8 cellular contexts compared by ENCODE assay signal in the genomic region with DNA sequence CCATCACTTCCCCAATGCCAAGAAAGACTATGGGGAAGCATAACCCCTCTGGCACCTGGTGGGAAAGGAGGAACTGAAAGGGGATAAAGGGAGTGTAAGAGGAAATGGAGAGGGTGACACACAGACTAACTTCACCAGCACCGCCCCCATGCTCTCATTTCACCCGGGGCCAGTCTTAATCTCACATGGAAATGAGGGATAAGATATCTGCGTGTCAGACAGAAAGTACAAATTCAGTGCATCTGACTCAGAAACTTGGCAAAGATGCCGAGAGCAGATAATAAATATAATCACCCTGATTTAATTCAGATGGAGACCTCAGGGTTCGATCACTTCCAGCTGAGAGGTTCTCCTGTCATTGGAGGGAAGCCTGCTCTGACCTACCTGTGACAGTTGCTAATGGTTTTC.
DNase-seq lines count a peak whose midpoint lies in the region; ATAC-seq and TF ChIP-seq lines count a peak whose summit lies in the region.

No MANE protein-coding gene starts in this region.

- H3K4me3 ChIP-seq in esophagus muscularis mucosa (no peak overlapping the region), ovary (no peak overlapping the region)

- H3K27me3 ChIP-seq in esophagus muscularis mucosa, result no peaks in the 10 kb centered on the region
- H3K27me3 ChIP-seq in ovary, result no peaks in the 10 kb centered on the region

- TF ChIP-seq EP300 in esophagus muscularis mucosa (IDR thresholded peaks at IDR 0.05) (no peak), ovary (IDR thresholded peaks at IDR 0.05) (no peak)

- intact Hi-C loops in esophagus muscularis mucosa (cut with DNase I), result loop anchor here (10.0 kb wide), 1 partner anchor 294 kb away; no protein-coding TSS in a partner anchor
- intact Hi-C loops in ovary (cut with DNase I), result no loop called here

- no peaks in the 10 kb centered on the region for H3K36me3 Mint-ChIP-seq in type B pancreatic cell

- TF ChIP-seq POLR2A in esophagus muscularis mucosa (IDR thresholded peaks at IDR 0.05; ENCODE audit: low read depth), result no peak
- TF ChIP-seq POLR2A in ovary (IDR thresholded peaks at IDR 0.05), result no peak

- TF ChIP-seq CTCF in esophagus muscularis mucosa (IDR thresholded peaks at IDR 0.05) (no peak), type B pancreatic cell (conservative IDR thresholded peaks at IDR 0.05) (no peak), ovary (IDR thresholded peaks at IDR 0.05) (no peak)

- no peak overlapping the region for H3K27ac Mint-ChIP-seq in type B pancreatic cell

- no peak overlapping the region for H3K4me3 Mint-ChIP-seq in type B pancreatic cell

- H3K27ac ChIP-seq in esophagus muscularis mucosa (replicated peaks in 1 of 4) (peak overlapping the region; percentile 20 to 77 (median 41)), ovary (no peak overlapping the region)

- no peak for ATAC-seq in HG02870 (IDR thresholded peaks at IDR 0.05; ENCODE audit: unreplicated experiment)
- ATAC-seq in HG03095 (IDR thresholded peaks at IDR 0.05; ENCODE audit: unreplicated experiment), result no peak

- H3K4me1 Mint-ChIP-seq in type B pancreatic cell (ENCODE audit: unreplicated experiment), result peaks cover 8% of the 10 kb centered on the region

- peaks cover 23 to 40% (median 39%) of the 10 kb centered on the region in 4 donors for H3K4me1 ChIP-seq in esophagus muscularis mucosa
- H3K4me1 ChIP-seq in ovary (ENCODE audit: insufficient read depth), result no peaks in the 10 kb centered on the region

- H3K36me3 ChIP-seq in esophagus muscularis mucosa (no peaks in the 10 kb centered on the region), ovary (no peaks in the 10 kb centered on the region)

- H3K9me3 ChIP-seq in esophagus muscularis mucosa (no peaks in the 10 kb centered on the region), ovary (no peaks in the 10 kb centered on the region)

- DNase-seq in GF-D8 (lab: John Stamatoyannopoulos, UW) (peak; percentile 17), SIG-M5 treated with dmso at 0.1 percent for 504 hours (lab: John Stamatoyannopoulos, UW; ENCODE audit: unreplicated experiment) (peak; percentile 98), esophagus muscularis mucosa (ENCODE audit: extremely low spot score) (peak; percentile 93), renal cortical epithelial cell (ENCODE audit: low read depth) (peak; percentile 31), type B pancreatic cell (ENCODE audit: extremely low spot score, unreplicated experiment) (no peak), ovary (no peak)

- WGBS in esophagus muscularis mucosa, result 54% methylated on average over 5 of the region's 5 CpGs
- WGBS in ovary, 3 donors, result 52 to 63% (median 61%) methylated on average over 5 of the region's 5 CpGs

- H3K27me3 Mint-ChIP-seq in type B pancreatic cell, result peaks cover 15% of the 10 kb centered on the region

- H3K9me3 Mint-ChIP-seq in type B pancreatic cell, result no peaks in the 10 kb centered on the region

Comparison
In these comparisons a context has a peak if more than half of its experiments do, and no peak if none do; other contexts are left out.
1. DNase-seq: peak in GF-D8 (single experiment), SIG-M5 treated with dmso at 0.1 percent for 504 hours (single experiment), esophagus muscularis mucosa (single experiment) and renal cortical epithelial cell (single experiment); none in type B pancreatic cell (single experiment) and ovary (0 of 5).
2. H3K27ac ChIP-seq: peak in esophagus muscularis mucosa (4 of 4); none in ovary (0 of 2).